ENCODE assay signal across 1 cellular context in the genomic region with DNA sequence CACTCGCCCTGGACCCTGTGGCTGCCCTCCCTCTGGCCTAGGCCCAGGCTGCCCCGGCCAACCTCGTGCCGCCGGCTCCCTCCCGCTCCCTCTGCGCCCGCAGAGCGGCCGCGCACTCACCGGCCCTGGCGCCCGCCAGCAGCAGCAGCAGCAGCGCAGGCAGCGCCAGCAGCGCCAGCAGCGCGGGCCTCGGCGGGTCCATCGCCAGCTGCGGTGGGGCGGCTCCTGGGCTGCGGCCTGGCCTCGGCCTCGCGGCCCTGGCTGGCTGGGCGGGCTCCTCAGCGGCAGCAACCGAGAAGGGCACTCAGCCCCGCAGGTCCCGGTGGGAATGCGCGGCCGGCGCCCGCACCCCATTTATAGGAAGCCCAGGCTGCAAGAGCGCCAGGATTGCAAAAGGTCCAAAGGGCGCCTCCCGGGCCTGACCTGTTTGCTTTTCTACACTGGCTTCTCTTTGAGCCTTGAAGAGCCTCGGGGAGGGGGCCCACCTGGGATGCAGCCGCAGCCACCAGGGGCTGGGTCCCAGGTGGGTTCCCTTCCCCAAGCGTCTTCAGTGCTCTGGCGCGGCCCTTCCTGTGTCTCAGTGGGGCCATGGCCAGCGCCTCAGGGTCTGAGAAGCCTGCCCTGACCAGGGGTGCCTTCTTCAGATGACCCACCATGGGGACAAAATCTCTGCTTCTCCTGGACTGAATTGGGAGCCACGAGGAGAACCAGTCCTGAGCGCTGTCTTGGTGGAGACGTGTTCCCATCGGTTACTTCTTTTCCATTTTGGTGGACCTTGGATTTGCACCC.
A peak's percentile ranks its signal among the peaks of the same experiment; 100 is the strongest.
TF ChIP-seq lines count a peak whose summit lies in the region.

A gene with protein sequence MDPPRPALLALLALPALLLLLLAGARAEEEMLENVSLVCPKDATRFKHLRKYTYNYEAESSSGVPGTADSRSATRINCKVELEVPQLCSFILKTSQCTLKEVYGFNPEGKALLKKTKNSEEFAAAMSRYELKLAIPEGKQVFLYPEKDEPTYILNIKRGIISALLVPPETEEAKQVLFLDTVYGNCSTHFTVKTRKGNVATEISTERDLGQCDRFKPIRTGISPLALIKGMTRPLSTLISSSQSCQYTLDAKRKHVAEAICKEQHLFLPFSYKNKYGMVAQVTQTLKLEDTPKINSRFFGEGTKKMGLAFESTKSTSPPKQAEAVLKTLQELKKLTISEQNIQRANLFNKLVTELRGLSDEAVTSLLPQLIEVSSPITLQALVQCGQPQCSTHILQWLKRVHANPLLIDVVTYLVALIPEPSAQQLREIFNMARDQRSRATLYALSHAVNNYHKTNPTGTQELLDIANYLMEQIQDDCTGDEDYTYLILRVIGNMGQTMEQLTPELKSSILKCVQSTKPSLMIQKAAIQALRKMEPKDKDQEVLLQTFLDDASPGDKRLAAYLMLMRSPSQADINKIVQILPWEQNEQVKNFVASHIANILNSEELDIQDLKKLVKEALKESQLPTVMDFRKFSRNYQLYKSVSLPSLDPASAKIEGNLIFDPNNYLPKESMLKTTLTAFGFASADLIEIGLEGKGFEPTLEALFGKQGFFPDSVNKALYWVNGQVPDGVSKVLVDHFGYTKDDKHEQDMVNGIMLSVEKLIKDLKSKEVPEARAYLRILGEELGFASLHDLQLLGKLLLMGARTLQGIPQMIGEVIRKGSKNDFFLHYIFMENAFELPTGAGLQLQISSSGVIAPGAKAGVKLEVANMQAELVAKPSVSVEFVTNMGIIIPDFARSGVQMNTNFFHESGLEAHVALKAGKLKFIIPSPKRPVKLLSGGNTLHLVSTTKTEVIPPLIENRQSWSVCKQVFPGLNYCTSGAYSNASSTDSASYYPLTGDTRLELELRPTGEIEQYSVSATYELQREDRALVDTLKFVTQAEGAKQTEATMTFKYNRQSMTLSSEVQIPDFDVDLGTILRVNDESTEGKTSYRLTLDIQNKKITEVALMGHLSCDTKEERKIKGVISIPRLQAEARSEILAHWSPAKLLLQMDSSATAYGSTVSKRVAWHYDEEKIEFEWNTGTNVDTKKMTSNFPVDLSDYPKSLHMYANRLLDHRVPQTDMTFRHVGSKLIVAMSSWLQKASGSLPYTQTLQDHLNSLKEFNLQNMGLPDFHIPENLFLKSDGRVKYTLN (N-terminal part only) (minus strand): TSS at position 330 of the 789 bp plus-strand sequence. CDS start 128 bp downstream, at position 202.

TF ChIP-seq in H1, 55 proteins besides CTCF, POLR2A, EP300 and RAD21:
- TF ChIP-seq CHD2 (IDR thresholded peaks at IDR 0.05; ENCODE audit: low read length) (no peak), EZH2 (IDR thresholded peaks at IDR 0.05; ENCODE audit: low read depth, low read length, severe bottlenecking) (peak; percentile 45), ZNF274 (IDR thresholded peaks at IDR 0.05; ENCODE audit: borderline replicate concordance, extremely low read depth, low read length) (no peak), TAF7 (optimal IDR thresholded peaks at IDR 0.05; ENCODE audit: borderline replicate concordance, low read depth, low read length) (no peak), KDM5A (IDR thresholded peaks at IDR 0.05; ENCODE audit: low read length) (no peak), BACH1 (IDR thresholded peaks at IDR 0.05; ENCODE audit: low read length) (no peak), RBBP5 (IDR thresholded peaks at IDR 0.05; ENCODE audit: borderline replicate concordance, low read depth, low read length) (peak; percentile 85; the same call in 1 of the 2 replicates), SRF (IDR thresholded peaks at IDR 0.05; ENCODE audit: low read depth, low read length) (no peak), YY1 (IDR thresholded peaks at IDR 0.05; ENCODE audit: low read depth, low read length) (no peak), PHF8 (conservative IDR thresholded peaks at IDR 0.05; ENCODE audit: low read depth, low read length) (no peak), CEBPB (IDR thresholded peaks at IDR 0.05; ENCODE audit: low read depth, low read length) (no peak), CREB1 (IDR thresholded peaks at IDR 0.05) (no peak), EGR1 (IDR thresholded peaks at IDR 0.05; ENCODE audit: borderline replicate concordance, low read depth, low read length) (peak; percentile 83), POLR2AphosphoS5 (IDR thresholded peaks at IDR 0.05; ENCODE audit: low read depth, low read length) (no peak), NRF1 (IDR thresholded peaks at IDR 0.05; ENCODE audit: low read depth, low read length) (no peak), KDM4A (IDR thresholded peaks at IDR 0.05; ENCODE audit: low read depth, low read length, severe bottlenecking) (peak; percentile 49), NANOG (IDR thresholded peaks at IDR 0.05; ENCODE audit: insufficient read depth, low read depth, low read length, poor library complexity, severe bottlenecking) (no peak), GABPA (IDR thresholded peaks at IDR 0.05; ENCODE audit: borderline replicate concordance, insufficient read depth, low read length) (peak; percentile 9; the same call in 1 of the 2 replicates), GTF2F1 (IDR thresholded peaks at IDR 0.05; ENCODE audit: borderline replicate concordance, low read depth, low read length) (no peak), JUN (IDR thresholded peaks at IDR 0.05; ENCODE audit: low read depth, low read length) (no peak), HDAC6 (IDR thresholded peaks at IDR 0.05; ENCODE audit: low read depth, low read length) (no peak), CTBP2 (IDR thresholded peaks at IDR 0.05; ENCODE audit: borderline replicate concordance, insufficient read depth, insufficient read length, low read length) (peak; percentile 89), FOSL1 (IDR thresholded peaks at IDR 0.05; ENCODE audit: insufficient read depth, low read depth, low read length) (0 out of 2 replicates have a peak, but pooled peaks have one; percentile 21), CBX5 (IDR thresholded peaks at IDR 0.05; ENCODE audit: low read depth, low read length) (no peak), SUZ12 (IDR thresholded peaks at IDR 0.05; ENCODE audit: low read length) (peak; percentile 60; the same call in 1 of the 2 replicates), SIN3A (conservative IDR thresholded peaks at IDR 0.05 in 1 of 2, IDR thresholded peaks at IDR 0.05 in 1 of 2; ENCODE audit: low read depth in 1 of 2, low read length in 2 of 2) (no peak), TBP (IDR thresholded peaks at IDR 0.05; ENCODE audit: low read depth, low read length) (no peak), SAP30 (IDR thresholded peaks at IDR 0.05; ENCODE audit: insufficient read depth, insufficient replicate concordance, low read length) (no peak), BCL11A (IDR thresholded peaks at IDR 0.05; ENCODE audit: low read depth in 2 of 2, low read length in 2 of 2) (no peak), CHD1 (IDR thresholded peaks at IDR 0.05; ENCODE audit: low read depth, low read length) (no peak), HDAC2 (IDR thresholded peaks at IDR 0.05; ENCODE audit: borderline replicate concordance in 1 of 2, low read depth in 2 of 2, low read length in 2 of 2) (no peak), SP1 (IDR thresholded peaks at IDR 0.05; ENCODE audit: low read depth, low read length) (no peak), RFX5 (IDR thresholded peaks at IDR 0.05; ENCODE audit: borderline replicate concordance, low read depth, low read length) (no peak), KDM1A (IDR thresholded peaks at IDR 0.05; ENCODE audit: borderline replicate concordance, low read length) (no peak), MAFK (IDR thresholded peaks at IDR 0.05; ENCODE audit: low read depth, low read length) (no peak), CBX8 (IDR thresholded peaks at IDR 0.05; ENCODE audit: borderline replicate concordance, low read depth, low read length) (no peak), TEAD4 (IDR thresholded peaks at IDR 0.05; ENCODE audit: low read depth, low read length) (no peak), SP2 (IDR thresholded peaks at IDR 0.05; ENCODE audit: low read length) (no peak), ASH2L (IDR thresholded peaks at IDR 0.05; ENCODE audit: low read length) (peak; percentile 67)
- TF ChIP-seq, protein P1, sequence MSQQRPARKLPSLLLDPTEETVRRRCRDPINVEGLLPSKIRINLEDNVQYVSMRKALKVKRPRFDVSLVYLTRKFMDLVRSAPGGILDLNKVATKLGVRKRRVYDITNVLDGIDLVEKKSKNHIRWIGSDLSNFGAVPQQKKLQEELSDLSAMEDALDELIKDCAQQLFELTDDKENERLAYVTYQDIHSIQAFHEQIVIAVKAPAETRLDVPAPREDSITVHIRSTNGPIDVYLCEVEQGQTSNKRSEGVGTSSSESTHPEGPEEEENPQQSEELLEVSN (IDR thresholded peaks at IDR 0.05), result peak; percentile 65
- TF ChIP-seq, protein P2, sequence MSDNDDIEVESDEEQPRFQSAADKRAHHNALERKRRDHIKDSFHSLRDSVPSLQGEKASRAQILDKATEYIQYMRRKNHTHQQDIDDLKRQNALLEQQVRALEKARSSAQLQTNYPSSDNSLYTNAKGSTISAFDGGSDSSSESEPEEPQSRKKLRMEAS (IDR thresholded peaks at IDR 0.05), result peak; percentile 88
- TF ChIP-seq, protein P3, sequence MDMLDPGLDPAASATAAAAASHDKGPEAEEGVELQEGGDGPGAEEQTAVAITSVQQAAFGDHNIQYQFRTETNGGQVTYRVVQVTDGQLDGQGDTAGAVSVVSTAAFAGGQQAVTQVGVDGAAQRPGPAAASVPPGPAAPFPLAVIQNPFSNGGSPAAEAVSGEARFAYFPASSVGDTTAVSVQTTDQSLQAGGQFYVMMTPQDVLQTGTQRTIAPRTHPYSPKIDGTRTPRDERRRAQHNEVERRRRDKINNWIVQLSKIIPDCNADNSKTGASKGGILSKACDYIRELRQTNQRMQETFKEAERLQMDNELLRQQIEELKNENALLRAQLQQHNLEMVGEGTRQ (IDR thresholded peaks at IDR 0.05; ENCODE audit: low read length), result no peak
- TF ChIP-seq, protein P4, sequence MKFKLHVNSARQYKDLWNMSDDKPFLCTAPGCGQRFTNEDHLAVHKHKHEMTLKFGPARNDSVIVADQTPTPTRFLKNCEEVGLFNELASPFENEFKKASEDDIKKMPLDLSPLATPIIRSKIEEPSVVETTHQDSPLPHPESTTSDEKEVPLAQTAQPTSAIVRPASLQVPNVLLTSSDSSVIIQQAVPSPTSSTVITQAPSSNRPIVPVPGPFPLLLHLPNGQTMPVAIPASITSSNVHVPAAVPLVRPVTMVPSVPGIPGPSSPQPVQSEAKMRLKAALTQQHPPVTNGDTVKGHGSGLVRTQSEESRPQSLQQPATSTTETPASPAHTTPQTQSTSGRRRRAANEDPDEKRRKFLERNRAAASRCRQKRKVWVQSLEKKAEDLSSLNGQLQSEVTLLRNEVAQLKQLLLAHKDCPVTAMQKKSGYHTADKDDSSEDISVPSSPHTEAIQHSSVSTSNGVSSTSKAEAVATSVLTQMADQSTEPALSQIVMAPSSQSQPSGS (IDR thresholded peaks at IDR 0.05; ENCODE audit: low read length), result no peak
